ENCODE assay signal across 8 cellular contexts in the genomic region with DNA sequence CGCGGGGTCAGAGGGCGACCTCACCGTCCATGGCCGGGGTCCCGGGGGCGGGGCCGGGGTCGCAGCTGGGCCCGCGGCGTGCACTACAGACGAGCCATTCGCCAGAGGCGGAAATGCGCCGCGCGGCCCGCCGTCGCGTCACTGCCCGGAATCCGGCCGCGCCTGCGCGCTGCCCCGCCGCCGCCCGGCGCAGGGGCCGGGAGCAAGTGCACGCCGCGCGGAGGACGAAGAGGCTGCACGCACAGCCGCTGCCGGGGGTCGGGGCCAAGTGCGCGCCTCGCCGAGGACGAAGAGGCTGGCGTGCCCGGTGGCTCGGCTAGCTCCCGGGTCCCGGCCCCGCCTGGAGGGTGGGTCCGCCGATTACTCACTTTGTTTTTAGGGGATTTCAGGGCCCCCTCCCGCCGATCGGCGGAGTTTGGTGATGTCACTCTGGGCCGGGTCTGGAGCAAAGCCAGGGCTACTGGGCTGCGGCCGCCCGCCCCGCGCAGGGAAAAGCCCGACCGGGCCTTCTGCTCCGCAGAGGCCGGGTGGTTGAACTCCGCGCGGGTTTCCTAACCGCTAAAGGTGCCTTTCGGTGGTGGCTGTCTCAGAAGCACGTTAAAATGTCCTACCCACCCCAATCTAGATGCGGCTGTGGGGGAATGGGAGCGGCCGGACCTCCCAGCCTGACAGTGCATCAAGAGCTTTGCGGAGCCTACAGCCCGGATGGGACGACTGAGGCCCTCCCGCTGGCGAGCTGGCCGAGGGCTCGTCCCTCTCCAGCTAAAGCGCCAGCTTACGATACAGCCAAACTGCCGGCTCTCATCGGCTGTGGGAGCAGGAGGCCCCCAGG. TPM values are rescaled to one million over a fixed set of nuclear protein-coding genes. Genes with fewer than 3 reads are reported as not detected.
A peak's percentile ranks its signal among the peaks of the same experiment; 100 is the strongest.
DNase-seq lines count a peak whose midpoint lies in the region; ATAC-seq and TF ChIP-seq lines count a peak whose summit lies in the region.

A gene (minus strand): TSS at position 115 of the 832 bp plus-strand sequence. CDS start 84 bp downstream, at position 31.

- H3K9ac ChIP-seq in HUES64 (ENCODE audit: low read depth, low read length) = peak within 1 kb of the TSS; percentile 77

- H3K36me3 Mint-ChIP-seq in activated T-cell treated with anti-CD3 and anti-CD28 coated beads, Interleukin-2, amount 50 U/mL, for 4 hours (ENCODE audit: insufficient read depth) = peaks cover 22% of the 10 kb centered on the region

- peak within 1 kb of the TSS; percentile 93 for H3K27ac ChIP-seq in HUES64 (ENCODE audit: low read depth, low read length)
- peak within 1 kb of the TSS; percentile 93 for H3K27ac ChIP-seq in Panc1 (ENCODE audit: low read length)

- H3K27me3 Mint-ChIP-seq in activated T-cell treated with anti-CD3 and anti-CD28 coated beads, Interleukin-2, amount 50 U/mL, for 4 hours (ENCODE audit: low read depth) = no peaks in the 10 kb centered on the region

- POLR2A ChIA-PET in Panc1 (lab: Charles Lee) = interaction anchor here (0.5 to 1.3 kb wide), 5 partner anchors 10 to 552 kb away, joined by 3 to 4 read pairs (median 3); no protein-coding TSS in a partner anchor

- CTCF ChIA-PET in Panc1 (lab: Charles Lee) = interaction anchor here (0.6 to 1.0 kb wide), 3 partner anchors 37 to 68 kb away, joined by 3 to 6 read pairs (median 3); a partner anchor contains a TSS

- H3K9me3 ChIP-seq in HUES64 (ENCODE audit: insufficient read depth, low read depth, low read length) (no peaks in the 10 kb centered on the region), Panc1 (ENCODE audit: control insufficient read depth, insufficient read depth, low read depth, low read length) (no peaks in the 10 kb centered on the region)

- TF ChIP-seq CTCF in Panc1 (IDR thresholded peaks at IDR 0.05) = no peak

- H3K4me3 ChIP-seq in HUES64 (ENCODE audit: low read length) = peak within 1 kb of the TSS; percentile 80
- peak within 1 kb of the TSS; percentile 81 to 100 for H3K4me3 ChIP-seq in Panc1 (ENCODE audit: low read depth in 2 of 2, low read length in 2 of 2)

- H3K27me3 ChIP-seq in HUES64 (ENCODE audit: insufficient read depth, low read length) = no peaks in the 10 kb centered on the region
- no peaks in the 10 kb centered on the region for H3K27me3 ChIP-seq in Panc1 (ENCODE audit: control insufficient read depth, insufficient read depth, low read length)

- peaks cover 38% of the 10 kb centered on the region for H3K4me1 Mint-ChIP-seq in activated T-cell treated with anti-CD3 and anti-CD28 coated beads, Interleukin-2, amount 50 U/mL, for 4 hours (ENCODE audit: low read depth)

- in situ Hi-C loops in Panc1 (cut with HindIII; ENCODE audit: low pct_unique_long_range_greater_than_20kb, low sequenced_read_pairs) = no loop called here

- no peaks in the 10 kb centered on the region for H3K9me3 Mint-ChIP-seq in activated T-cell treated with anti-CD3 and anti-CD28 coated beads, Interleukin-2, amount 50 U/mL, for 4 hours

- TSS peak; percentile 89 for BruUV-seq in Panc1 (replicated peaks; lab: Mats Ljungman, UMichigan)

- H3K4me1 ChIP-seq in HUES64 (ENCODE audit: insufficient read depth, low read length) (peaks cover 4% of the 10 kb centered on the region; the same call in 1 of the 2 replicates), Panc1 (ENCODE audit: control insufficient read depth, insufficient read depth, low read length) (peaks cover 11% of the 10 kb centered on the region)

- peak within 1 kb of the TSS; percentile 88 for H3K4me3 Mint-ChIP-seq in activated T-cell treated with anti-CD3 and anti-CD28 coated beads, Interleukin-2, amount 50 U/mL, for 4 hours

- ATAC-seq in GM21447 (IDR thresholded peaks at IDR 0.05; ENCODE audit: unreplicated experiment) = peak; percentile 71
- peak; percentile 92 for ATAC-seq in Panc1
- ATAC-seq in activated T-cell treated with anti-CD3 and anti-CD28 coated beads, Interleukin-2, amount 50 U/mL, for 4 hours = peak; percentile 91 to 92
- peak; percentile 92 for ATAC-seq in esophagus mucosa

- peaks cover 32% of the 10 kb centered on the region for H3K36me3 ChIP-seq in HUES64 (ENCODE audit: insufficient read depth, low read length)
- H3K36me3 ChIP-seq in Panc1 (ENCODE audit: control insufficient read depth, insufficient read depth, low read length) = peaks cover 17% of the 10 kb centered on the region

- intact Hi-C loops in Panc1 (cut with micrococcal nuclease; ENCODE audit: unreplicated experiment) = no loop called here

- DNase-seq in DMS114 treated with DMSO at 0.1 percent for 48 hours (lab: John Stamatoyannopoulos, UW; ENCODE audit: unreplicated experiment) (peak; percentile 81), Panc1 (ENCODE audit: low read depth, low spot score) (peak; percentile 85), myocyte (ENCODE audit: low read depth) (peak; percentile 91)
- peak; percentile 87 for DNase-seq in activated T-cell treated with anti-CD3 and anti-CD28 coated beads, Interleukin-2, amount 50 U/mL, for 4 hours
- DNase-seq in stimulated activated CD8-positive, alpha-beta memory T cell treated with anti-CD3 and anti-CD28 coated beads, Interleukin-7, amount 100 ng/mL, for 48 hours (ENCODE audit: extremely low read depth in 1 of 2, low read depth in 1 of 2) = peak; percentile 87 to 89

- under 1% methylated on average over 91 of the region's 91 CpGs for WGBS in HUES64

RNA-seq across cellular contexts. Expression of the gene that starts here (rescaled TPM):
- 21.3 TPM for polyA plus RNA-seq in HUES64 (2013, experiment 1 of 2)
- polyA plus RNA-seq in HUES64 (2013, experiment 2 of 2) = 27.1 TPM
- 141 TPM for total RNA-seq in Panc1 (2021; ENCODE audit: unreplicated experiment)
- polyA plus RNA-seq in Panc1 (2012; ENCODE audit: insufficient read length) = 178 TPM
- 100 to 1,000 TPM; 108 to 118 (median 111) TPM for total RNA-seq in activated T-cell treated with anti-CD3 and anti-CD28 coated beads, Interleukin-2, amount 50 U/mL, for 4 hours
- 50.3 TPM for total RNA-seq in esophagus mucosa
- total RNA-seq in myocyte = 32.8 and 37.1 TPM in 2 replicates
- polyA plus RNA-seq in myocyte (2012) = 80.7 TPM

Comparison
In these comparisons a context has a peak if more than half of its experiments do, and no peak if none do; other contexts are left out.
1. Peak in every context shown above with its lines: DNase-seq, ATAC-seq, H3K4me3 ChIP-seq and H3K27ac ChIP-seq.